In the genomic region with DNA sequence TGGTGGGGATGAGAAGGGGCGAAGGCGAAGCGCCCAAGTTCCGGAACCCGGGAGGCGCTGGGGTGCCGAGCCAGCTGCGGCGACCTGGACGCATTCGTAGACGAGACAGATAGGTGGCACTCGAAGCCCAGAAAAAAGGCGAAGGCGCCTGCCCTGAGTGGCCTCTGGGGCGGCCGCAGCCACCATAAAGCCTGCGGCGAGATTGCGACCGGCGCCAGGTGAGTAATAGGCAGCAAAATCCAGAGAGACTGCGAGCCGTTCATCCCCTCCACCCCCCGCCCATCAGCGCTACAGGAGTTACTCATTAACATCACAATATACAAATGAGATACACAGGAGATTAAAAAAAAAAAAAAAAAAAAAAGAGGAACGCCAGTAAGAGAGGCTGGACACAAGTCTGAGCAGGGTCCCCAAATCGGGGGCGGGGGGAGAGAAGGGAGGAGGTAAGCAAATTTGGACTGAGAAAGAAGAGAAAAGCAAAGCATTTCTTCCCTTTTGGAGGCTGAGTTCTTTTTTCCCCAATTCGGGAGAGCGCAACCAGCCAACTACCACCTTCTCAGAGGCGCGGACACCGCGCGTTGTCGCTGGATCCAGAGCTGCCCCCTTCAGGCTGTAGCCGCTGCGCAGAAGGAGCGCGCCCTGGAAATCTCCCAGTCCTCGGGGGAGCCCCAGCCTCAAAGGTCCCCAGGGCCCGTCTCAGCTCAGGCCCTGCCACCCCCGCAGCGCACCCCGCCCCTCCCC, we compare ENCODE assay signal across 1 cellular context.
TF ChIP-seq lines count a peak whose summit lies in the region.

No MANE protein-coding gene starts in this region.

TF ChIP-seq in HepG2, 621 proteins besides CTCF, POLR2A, EP300 and RAD21 (continued from another document and continues in another):
- TF ChIP-seq, protein P1, sequence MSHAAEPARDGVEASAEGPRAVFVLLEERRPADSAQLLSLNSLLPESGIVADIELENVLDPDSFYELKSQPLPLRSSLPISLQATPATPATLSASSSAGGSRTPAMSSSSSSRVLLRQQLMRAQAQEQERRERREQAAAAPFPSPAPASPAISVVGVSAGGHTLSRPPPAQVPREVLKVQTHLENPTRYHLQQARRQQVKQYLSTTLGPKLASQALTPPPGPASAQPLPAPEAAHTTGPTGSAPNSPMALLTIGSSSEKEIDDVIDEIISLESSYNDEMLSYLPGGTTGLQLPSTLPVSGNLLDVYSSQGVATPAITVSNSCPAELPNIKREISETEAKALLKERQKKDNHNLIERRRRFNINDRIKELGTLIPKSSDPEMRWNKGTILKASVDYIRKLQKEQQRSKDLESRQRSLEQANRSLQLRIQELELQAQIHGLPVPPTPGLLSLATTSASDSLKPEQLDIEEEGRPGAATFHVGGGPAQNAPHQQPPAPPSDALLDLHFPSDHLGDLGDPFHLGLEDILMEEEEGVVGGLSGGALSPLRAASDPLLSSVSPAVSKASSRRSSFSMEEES (CRISPR knock-in tag; IDR thresholded peaks at IDR 0.05), result peak; percentile 47
- TF ChIP-seq MAFF (IDR thresholded peaks at IDR 0.05; ENCODE audit: low read depth, low read length) (no peak), BRCA1 (CRISPR knock-in tag; IDR thresholded peaks at IDR 0.05) (no peak), RFX5 (IDR thresholded peaks at IDR 0.05; ENCODE audit: low read depth, low read length) (no peak), RFX1 (IDR thresholded peaks at IDR 0.05) (no peak), MAZ (IDR thresholded peaks at IDR 0.05; ENCODE audit: borderline replicate concordance, low read depth, low read length) (no peak; the same call in 1 of the 2 replicates), MAZ (CRISPR knock-in tag; IDR thresholded peaks at IDR 0.05; ENCODE audit: low read depth) (no peak), HNRNPH1 (optimal IDR thresholded peaks at IDR 0.05; ENCODE audit: low read depth, low read length) (no peak), SMC3 (IDR thresholded peaks at IDR 0.05; ENCODE audit: low read length) (peak; percentile 34; the same call in 1 of the 2 replicates), GLI4 (CRISPR knock-in tag; IDR thresholded peaks at IDR 0.05; ENCODE audit: borderline replicate concordance) (no peak), SIN3B (IDR thresholded peaks at IDR 0.05; ENCODE audit: low read length) (0 out of 2 replicates have a peak, but pooled peaks have one; percentile 25), MXI1 (IDR thresholded peaks at IDR 0.05; ENCODE audit: borderline replicate concordance, low read depth, low read length) (no peak), PHF8 (CRISPR knock-in tag; IDR thresholded peaks at IDR 0.05) (peak; percentile 20; the same call in 1 of the 2 replicates), XRCC5 (optimal IDR thresholded peaks at IDR 0.05; ENCODE audit: low read length) (peak; percentile 13), NAIF1 (CRISPR knock-in tag; IDR thresholded peaks at IDR 0.05; ENCODE audit: borderline replicate concordance) (no peak), HDAC1 (CRISPR knock-in tag; IDR thresholded peaks at IDR 0.05) (peak; percentile 51), CCAR2 (optimal IDR thresholded peaks at IDR 0.05; ENCODE audit: low read depth, low read length) (no peak), MIER2 (CRISPR knock-in tag; IDR thresholded peaks at IDR 0.05) (no peak), ZNF282 (IDR thresholded peaks at IDR 0.05; ENCODE audit: partially characterized antibody) (no peak), NFKB2 (CRISPR knock-in tag; IDR thresholded peaks at IDR 0.05; ENCODE audit: borderline replicate concordance) (peak; percentile 24; the same call in 1 of the 2 replicates), ZNF446 (CRISPR knock-in tag; IDR thresholded peaks at IDR 0.05) (no peak), FOXA1 (IDR thresholded peaks at IDR 0.05) (no peak), FOXA1 (CRISPR knock-in tag; IDR thresholded peaks at IDR 0.05) (no peak), MEF2D (CRISPR knock-in tag; IDR thresholded peaks at IDR 0.05) (peak; percentile 44; the same call in 1 of the 2 replicates), ZBTB42 (CRISPR knock-in tag; IDR thresholded peaks at IDR 0.05) (no peak), PPARG (CRISPR knock-in tag; conservative IDR thresholded peaks at IDR 0.05) (no peak), PHF21A (CRISPR knock-in tag; IDR thresholded peaks at IDR 0.05) (peak; percentile 67), RNF2 (conservative IDR thresholded peaks at IDR 0.05; ENCODE audit: low read depth) (no peak), SMARCC2 (IDR thresholded peaks at IDR 0.05) (no peak), ZNF33B (CRISPR knock-in tag; IDR thresholded peaks at IDR 0.05) (no peak), ZNF564 (CRISPR knock-in tag; IDR thresholded peaks at IDR 0.05) (no peak), ZNF629 (CRISPR knock-in tag; conservative IDR thresholded peaks at IDR 0.05) (no peak), STAG1 (CRISPR knock-in tag; IDR thresholded peaks at IDR 0.05) (peak; percentile 94), KDM5B (CRISPR knock-in tag; IDR thresholded peaks at IDR 0.05; ENCODE audit: borderline replicate concordance) (peak; percentile 52; the same call in 1 of the 2 replicates), CBFB (CRISPR knock-in tag; IDR thresholded peaks at IDR 0.05) (peak; percentile 50; the same call in 1 of the 2 replicates)
- TF ChIP-seq, protein P2, sequence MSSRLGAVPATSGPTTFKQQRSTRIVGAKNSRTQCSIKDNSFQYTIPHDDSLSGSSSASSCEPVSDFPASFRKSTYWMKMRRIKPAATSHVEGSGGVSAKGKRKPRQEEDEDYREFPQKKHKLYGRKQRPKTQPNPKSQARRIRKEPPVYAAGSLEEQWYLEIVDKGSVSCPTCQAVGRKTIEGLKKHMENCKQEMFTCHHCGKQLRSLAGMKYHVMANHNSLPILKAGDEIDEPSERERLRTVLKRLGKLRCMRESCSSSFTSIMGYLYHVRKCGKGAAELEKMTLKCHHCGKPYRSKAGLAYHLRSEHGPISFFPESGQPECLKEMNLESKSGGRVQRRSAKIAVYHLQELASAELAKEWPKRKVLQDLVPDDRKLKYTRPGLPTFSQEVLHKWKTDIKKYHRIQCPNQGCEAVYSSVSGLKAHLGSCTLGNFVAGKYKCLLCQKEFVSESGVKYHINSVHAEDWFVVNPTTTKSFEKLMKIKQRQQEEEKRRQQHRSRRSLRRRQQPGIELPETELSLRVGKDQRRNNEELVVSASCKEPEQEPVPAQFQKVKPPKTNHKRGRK (CRISPR knock-in tag; IDR thresholded peaks at IDR 0.05), result no peak
- TF ChIP-seq, protein P3, sequence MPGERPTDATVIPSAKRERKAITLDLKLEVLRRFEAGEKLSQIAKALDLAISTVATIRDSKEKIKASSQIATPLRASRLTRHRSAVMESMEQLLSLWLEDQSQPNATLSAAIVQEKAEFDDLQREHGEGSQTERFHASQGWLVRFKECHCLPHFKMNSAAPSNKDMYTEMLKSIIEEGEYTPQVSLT (CRISPR knock-in tag; IDR thresholded peaks at IDR 0.05; ENCODE audit: borderline replicate concordance, low read depth), result no peak
- TF ChIP-seq, protein P4, sequence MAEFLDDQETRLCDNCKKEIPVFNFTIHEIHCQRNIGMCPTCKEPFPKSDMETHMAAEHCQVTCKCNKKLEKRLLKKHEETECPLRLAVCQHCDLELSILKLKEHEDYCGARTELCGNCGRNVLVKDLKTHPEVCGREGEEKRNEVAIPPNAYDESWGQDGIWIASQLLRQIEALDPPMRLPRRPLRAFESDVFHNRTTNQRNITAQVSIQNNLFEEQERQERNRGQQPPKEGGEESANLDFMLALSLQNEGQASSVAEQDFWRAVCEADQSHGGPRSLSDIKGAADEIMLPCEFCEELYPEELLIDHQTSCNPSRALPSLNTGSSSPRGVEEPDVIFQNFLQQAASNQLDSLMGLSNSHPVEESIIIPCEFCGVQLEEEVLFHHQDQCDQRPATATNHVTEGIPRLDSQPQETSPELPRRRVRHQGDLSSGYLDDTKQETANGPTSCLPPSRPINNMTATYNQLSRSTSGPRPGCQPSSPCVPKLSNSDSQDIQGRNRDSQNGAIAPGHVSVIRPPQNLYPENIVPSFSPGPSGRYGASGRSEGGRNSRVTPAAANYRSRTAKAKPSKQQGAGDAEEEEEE (CRISPR knock-in tag; IDR thresholded peaks at IDR 0.05; ENCODE audit: borderline replicate concordance), result no peak
- TF ChIP-seq, protein P5, sequence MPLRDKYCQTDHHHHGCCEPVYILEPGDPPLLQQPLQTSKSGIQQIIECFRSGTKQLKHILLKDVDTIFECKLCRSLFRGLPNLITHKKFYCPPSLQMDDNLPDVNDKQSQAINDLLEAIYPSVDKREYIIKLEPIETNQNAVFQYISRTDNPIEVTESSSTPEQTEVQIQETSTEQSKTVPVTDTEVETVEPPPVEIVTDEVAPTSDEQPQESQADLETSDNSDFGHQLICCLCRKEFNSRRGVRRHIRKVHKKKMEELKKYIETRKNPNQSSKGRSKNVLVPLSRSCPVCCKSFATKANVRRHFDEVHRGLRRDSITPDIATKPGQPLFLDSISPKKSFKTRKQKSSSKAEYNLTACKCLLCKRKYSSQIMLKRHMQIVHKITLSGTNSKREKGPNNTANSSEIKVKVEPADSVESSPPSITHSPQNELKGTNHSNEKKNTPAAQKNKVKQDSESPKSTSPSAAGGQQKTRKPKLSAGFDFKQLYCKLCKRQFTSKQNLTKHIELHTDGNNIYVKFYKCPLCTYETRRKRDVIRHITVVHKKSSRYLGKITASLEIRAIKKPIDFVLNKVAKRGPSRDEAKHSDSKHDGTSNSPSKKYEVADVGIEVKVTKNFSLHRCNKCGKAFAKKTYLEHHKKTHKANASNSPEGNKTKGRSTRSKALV (CRISPR knock-in tag; IDR thresholded peaks at IDR 0.05), result peak; percentile 63; the same call in 1 of the 2 replicates
- TF ChIP-seq, protein P6, sequence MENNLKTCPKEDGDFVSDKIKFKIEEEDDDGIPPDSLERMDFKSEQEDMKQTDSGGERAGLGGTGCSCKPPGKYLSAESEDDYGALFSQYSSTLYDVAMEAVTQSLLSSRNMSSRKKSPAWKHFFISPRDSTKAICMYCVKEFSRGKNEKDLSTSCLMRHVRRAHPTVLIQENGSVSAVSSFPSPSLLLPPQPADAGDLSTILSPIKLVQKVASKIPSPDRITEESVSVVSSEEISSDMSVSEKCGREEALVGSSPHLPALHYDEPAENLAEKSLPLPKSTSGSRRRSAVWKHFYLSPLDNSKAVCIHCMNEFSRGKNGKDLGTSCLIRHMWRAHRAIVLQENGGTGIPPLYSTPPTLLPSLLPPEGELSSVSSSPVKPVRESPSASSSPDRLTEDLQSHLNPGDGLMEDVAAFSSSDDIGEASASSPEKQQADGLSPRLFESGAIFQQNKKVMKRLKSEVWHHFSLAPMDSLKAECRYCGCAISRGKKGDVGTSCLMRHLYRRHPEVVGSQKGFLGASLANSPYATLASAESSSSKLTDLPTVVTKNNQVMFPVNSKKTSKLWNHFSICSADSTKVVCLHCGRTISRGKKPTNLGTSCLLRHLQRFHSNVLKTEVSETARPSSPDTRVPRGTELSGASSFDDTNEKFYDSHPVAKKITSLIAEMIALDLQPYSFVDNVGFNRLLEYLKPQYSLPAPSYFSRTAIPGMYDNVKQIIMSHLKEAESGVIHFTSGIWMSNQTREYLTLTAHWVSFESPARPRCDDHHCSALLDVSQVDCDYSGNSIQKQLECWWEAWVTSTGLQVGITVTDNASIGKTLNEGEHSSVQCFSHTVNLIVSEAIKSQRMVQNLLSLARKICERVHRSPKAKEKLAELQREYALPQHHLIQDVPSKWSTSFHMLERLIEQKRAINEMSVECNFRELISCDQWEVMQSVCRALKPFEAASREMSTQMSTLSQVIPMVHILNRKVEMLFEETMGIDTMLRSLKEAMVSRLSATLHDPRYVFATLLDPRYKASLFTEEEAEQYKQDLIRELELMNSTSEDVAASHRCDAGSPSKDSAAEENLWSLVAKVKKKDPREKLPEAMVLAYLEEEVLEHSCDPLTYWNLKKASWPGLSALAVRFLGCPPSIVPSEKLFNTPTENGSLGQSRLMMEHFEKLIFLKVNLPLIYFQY (CRISPR knock-in tag; IDR thresholded peaks at IDR 0.05; ENCODE audit: borderline replicate concordance), result no peak; the same call in 1 of the 2 replicates
- TF ChIP-seq, protein P7, sequence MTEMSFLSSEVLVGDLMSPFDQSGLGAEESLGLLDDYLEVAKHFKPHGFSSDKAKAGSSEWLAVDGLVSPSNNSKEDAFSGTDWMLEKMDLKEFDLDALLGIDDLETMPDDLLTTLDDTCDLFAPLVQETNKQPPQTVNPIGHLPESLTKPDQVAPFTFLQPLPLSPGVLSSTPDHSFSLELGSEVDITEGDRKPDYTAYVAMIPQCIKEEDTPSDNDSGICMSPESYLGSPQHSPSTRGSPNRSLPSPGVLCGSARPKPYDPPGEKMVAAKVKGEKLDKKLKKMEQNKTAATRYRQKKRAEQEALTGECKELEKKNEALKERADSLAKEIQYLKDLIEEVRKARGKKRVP (CRISPR knock-in tag; IDR thresholded peaks at IDR 0.05), result peak in 1 of 2 experiments; percentile 33; a peak in 1 of 4 replicates
- TF ChIP-seq, protein P8, sequence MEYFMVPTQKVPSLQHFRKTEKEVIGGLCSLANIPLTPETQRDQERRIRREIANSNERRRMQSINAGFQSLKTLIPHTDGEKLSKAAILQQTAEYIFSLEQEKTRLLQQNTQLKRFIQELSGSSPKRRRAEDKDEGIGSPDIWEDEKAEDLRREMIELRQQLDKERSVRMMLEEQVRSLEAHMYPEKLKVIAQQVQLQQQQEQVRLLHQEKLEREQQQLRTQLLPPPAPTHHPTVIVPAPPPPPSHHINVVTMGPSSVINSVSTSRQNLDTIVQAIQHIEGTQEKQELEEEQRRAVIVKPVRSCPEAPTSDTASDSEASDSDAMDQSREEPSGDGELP (IDR thresholded peaks at IDR 0.05; ENCODE audit: borderline replicate concordance, low read depth), result peak; percentile 46; the same call in 1 of the 2 replicates
- TF ChIP-seq, protein P9, sequence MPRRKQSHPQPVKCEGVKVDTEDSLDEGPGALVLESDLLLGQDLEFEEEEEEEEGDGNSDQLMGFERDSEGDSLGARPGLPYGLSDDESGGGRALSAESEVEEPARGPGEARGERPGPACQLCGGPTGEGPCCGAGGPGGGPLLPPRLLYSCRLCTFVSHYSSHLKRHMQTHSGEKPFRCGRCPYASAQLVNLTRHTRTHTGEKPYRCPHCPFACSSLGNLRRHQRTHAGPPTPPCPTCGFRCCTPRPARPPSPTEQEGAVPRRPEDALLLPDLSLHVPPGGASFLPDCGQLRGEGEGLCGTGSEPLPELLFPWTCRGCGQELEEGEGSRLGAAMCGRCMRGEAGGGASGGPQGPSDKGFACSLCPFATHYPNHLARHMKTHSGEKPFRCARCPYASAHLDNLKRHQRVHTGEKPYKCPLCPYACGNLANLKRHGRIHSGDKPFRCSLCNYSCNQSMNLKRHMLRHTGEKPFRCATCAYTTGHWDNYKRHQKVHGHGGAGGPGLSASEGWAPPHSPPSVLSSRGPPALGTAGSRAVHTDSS (CRISPR knock-in tag; conservative IDR thresholded peaks at IDR 0.05), result no peak
